ENCODE assay signal across 8 cellular contexts in genomic region chr21:46322351-46323226, GRCh38. TPM values are rescaled to one million over a fixed set of nuclear protein-coding genes. Genes with fewer than 3 reads are reported as not detected.
DNase-seq lines count a peak whose midpoint lies in the region; ATAC-seq and TF ChIP-seq lines count a peak whose summit lies in the region.

No MANE protein-coding gene starts in this region.

- no peaks in the 10 kb centered on the region for H3K9me2 ChIP-seq in SK-N-SH

- no peaks in the 10 kb centered on the region for H3K9me3 Mint-ChIP-seq in neural progenitor cell

- peak; percentile 58 for DNase-seq in Right ventricle myocardium inferior (ENCODE audit: missing footprints)
- DNase-seq in left ventricle myocardium superior, result no peak
- DNase-seq in SK-N-SH, result no peak
- peak; percentile 71 to 83 for DNase-seq in erythroblast (lab: John Stamatoyannopoulos, UW)
- DNase-seq in neural progenitor cell (ENCODE audit: low spot score), result peak; percentile 47
- DNase-seq in globus pallidus (ENCODE audit: low spot score), result no peak
- no peak for DNase-seq in KG1 (lab: John Stamatoyannopoulos, UW)
- DNase-seq in DMS114 treated with DMSO at 0.1 percent for 48 hours (lab: John Stamatoyannopoulos, UW; ENCODE audit: unreplicated experiment), result no peak

- TF ChIP-seq CTCF in SK-N-SH (IDR thresholded peaks at IDR 0.05), result no peak
- TF ChIP-seq CTCF in neural progenitor cell (IDR thresholded peaks at IDR 0.05), result no peak

- H2AFZ ChIP-seq in SK-N-SH (ENCODE audit: low read depth) (peak overlapping the region; percentile 72), neural progenitor cell (replicated peaks) (no peak overlapping the region)

- peak overlapping the region; percentile 95 for H3K9ac ChIP-seq in SK-N-SH
- peak overlapping the region; percentile 89 for H3K9ac ChIP-seq in neural progenitor cell

- peak overlapping the region; percentile 81 to 96 for H3K4me3 ChIP-seq in SK-N-SH (ENCODE audit: low read depth in 2 of 2, low read length in 1 of 2)
- peak overlapping the region; percentile 99 for H3K4me3 ChIP-seq in neural progenitor cell

- TF ChIP-seq RAD21 in SK-N-SH (IDR thresholded peaks at IDR 0.05; ENCODE audit: low read length), result no peak

- H3K36me3 Mint-ChIP-seq in neural progenitor cell, result peaks cover 19% of the 10 kb centered on the region

- H3K4me2 ChIP-seq in SK-N-SH (peak overlapping the region; percentile 100), neural progenitor cell (peak overlapping the region; percentile 99)

- CTCF ChIA-PET in SK-N-SH (lab: Yijun Ruan, JAX), result interaction anchor here (0.7 kb wide), 2 partner anchors 77 to 180 kb away, joined by 3 read pairs; no protein-coding TSS in a partner anchor

- H3K27ac ChIP-seq in SK-N-SH (ENCODE audit: low read depth in 2 of 2, low read length in 1 of 2) (peak overlapping the region in 1 of 2 experiments; percentile 68; a peak in 2 of 4 replicates), neural progenitor cell (no peak overlapping the region)

- no peaks in the 10 kb centered on the region for H3K9me3 ChIP-seq in SK-N-SH
- H3K9me3 ChIP-seq in neural progenitor cell (ENCODE audit: low read depth), result no peaks in the 10 kb centered on the region

- peak overlapping the region; percentile 96 for H3K27ac Mint-ChIP-seq in neural progenitor cell

- no peak for TF ChIP-seq EP300 in SK-N-SH (IDR thresholded peaks at IDR 0.05; ENCODE audit: borderline replicate concordance in 1 of 2, low read depth in 1 of 2, low read length in 1 of 2)

- H3K27me3 ChIP-seq in SK-N-SH (ENCODE audit: insufficient read depth) (no peaks in the 10 kb centered on the region), neural progenitor cell (no peaks in the 10 kb centered on the region)

- POLR2A ChIA-PET in SK-N-SH (lab: Yijun Ruan, JAX), result no interaction called here

- H3K4me1 ChIP-seq in SK-N-SH (ENCODE audit: control insufficient read depth in 1 of 2, insufficient read depth in 2 of 2, low read depth in 1 of 2, low read length in 1 of 2) (peaks cover 15 to 52% of the 10 kb centered on the region in 2 experiments; a peak in 3 of 4 replicates), neural progenitor cell (peaks cover 40% of the 10 kb centered on the region)

- H3K27me3 Mint-ChIP-seq in neural progenitor cell (ENCODE audit: insufficient read depth, low read depth), result peaks cover 11% of the 10 kb centered on the region

- intact Hi-C loops in Right ventricle myocardium inferior (cut with DNase I), result loop anchor here (5.0 to 10.0 kb wide), 4 partner anchors 35 to 135 kb away; partner anchors contain the start of genes DIP2A, MCM3AP and YBEY
- intact Hi-C loops in left ventricle myocardium superior (cut with micrococcal nuclease), result no loop called here

- H3K4me1 Mint-ChIP-seq in neural progenitor cell, result peaks cover 42% of the 10 kb centered on the region

- no peak for TF ChIP-seq POLR2A in erythroblast (IDR thresholded peaks at IDR 0.05; ENCODE audit: low read length)

- H3K79me2 ChIP-seq in SK-N-SH (ENCODE audit: insufficient read depth) (peaks cover 70% of the 10 kb centered on the region), neural progenitor cell (ENCODE audit: low read depth) (peaks cover 76% of the 10 kb centered on the region)

- peaks cover 2 to 9% of the 10 kb centered on the region in 2 experiments for H3K36me3 ChIP-seq in SK-N-SH (replicated peaks in 1 of 2; ENCODE audit: control insufficient read depth in 1 of 2, insufficient read depth in 2 of 2, low read length in 1 of 2)
- no peaks in the 10 kb centered on the region for H3K36me3 ChIP-seq in neural progenitor cell

- peak overlapping the region; percentile 99 for H3K4me3 Mint-ChIP-seq in neural progenitor cell

- 6% methylated on average over 33 of the region's 50 CpGs for WGBS in SK-N-SH (ENCODE audit: low lambda C conversion rate)

- H4K20me1 ChIP-seq in SK-N-SH (ENCODE audit: insufficient read depth), result peaks cover 8% of the 10 kb centered on the region; the same call in 1 of the 2 replicates
- H4K20me1 ChIP-seq in neural progenitor cell (ENCODE audit: low read depth), result peaks cover 55% of the 10 kb centered on the region

- peaks cover 16% of the 10 kb centered on the region for H3F3A ChIP-seq in SK-N-SH (replicated peaks; ENCODE audit: insufficient read depth)
- peaks cover 38% of the 10 kb centered on the region for H3F3A ChIP-seq in neural progenitor cell (ENCODE audit: low read depth)

- ATAC-seq in Right ventricle myocardium inferior, result no peak
- no peak for ATAC-seq in left ventricle myocardium superior

TF ChIP-seq in SK-N-SH, 30 proteins besides CTCF, POLR2A, EP300 and RAD21:
- TF ChIP-seq MAX (IDR thresholded peaks at IDR 0.05; ENCODE audit: low read depth), result no peak
- TF ChIP-seq SIN3A (IDR thresholded peaks at IDR 0.05; ENCODE audit: borderline replicate concordance, low read depth, low read length), result peak; percentile 38; the same call in 1 of the 2 replicates
- no peak for TF ChIP-seq TEAD4 (IDR thresholded peaks at IDR 0.05; ENCODE audit: borderline replicate concordance, insufficient read depth)
- no peak for TF ChIP-seq CHD2 (IDR thresholded peaks at IDR 0.05; ENCODE audit: low read length, partially characterized antibody)
- TF ChIP-seq USF1 (IDR thresholded peaks at IDR 0.05; ENCODE audit: borderline replicate concordance, low read depth), result no peak
- no peak for TF ChIP-seq USF2 (IDR thresholded peaks at IDR 0.05; ENCODE audit: borderline replicate concordance, low read depth, low read length)

RNA-seq across cellular contexts. Expression of gene C21orf58, which starts 1.1 kb away (rescaled TPM):
- total RNA-seq in Right ventricle myocardium inferior (1.2 TPM), left ventricle myocardium superior (1.2 TPM), neural progenitor cell (ENCODE audit: low replicate concordance) (26.2 and 49.2 TPM in 2 replicates)
- polyA plus RNA-seq in SK-N-SH (2012; rRNA removed), result 6.6 and 9.7 TPM in 2 replicates
- polyA plus RNA-seq in SK-N-SH (2012; cell fraction: cytosol; rRNA removed), result 3.6 and 4.7 TPM in 2 replicates
- 46.9 and 57.3 TPM in 2 replicates for polyA plus RNA-seq in SK-N-SH (2012; cell fraction: nucleus; rRNA removed)

RNA-seq across cellular contexts. Expression of gene PCNT, which starts 1.4 kb away (rescaled TPM):
- total RNA-seq in Right ventricle myocardium inferior, result 27.3 TPM
- total RNA-seq in left ventricle myocardium superior, result 36.4 TPM
- 15.2 and 15.7 TPM in 2 replicates for polyA plus RNA-seq in SK-N-SH (2012; rRNA removed)
- 7.6 and 10.0 TPM in 2 replicates for polyA plus RNA-seq in SK-N-SH (2012; cell fraction: cytosol; rRNA removed)
- 41.4 and 67.8 TPM in 2 replicates for polyA plus RNA-seq in SK-N-SH (2012; cell fraction: nucleus; rRNA removed)
- 32.3 and 42.0 TPM in 2 replicates for total RNA-seq in neural progenitor cell (ENCODE audit: low replicate concordance)

RNA-seq across cellular contexts. Expression of gene YBEY, which starts 36.4 kb away (rescaled TPM):
- 18.6 TPM for total RNA-seq in Right ventricle myocardium inferior
- total RNA-seq in left ventricle myocardium superior, result 18.3 TPM
- polyA plus RNA-seq in SK-N-SH (2012; rRNA removed), result 44.5 and 47.5 TPM in 2 replicates
- 54.2 and 65.5 TPM in 2 replicates for polyA plus RNA-seq in SK-N-SH (2012; cell fraction: cytosol; rRNA removed)
- polyA plus RNA-seq in SK-N-SH (2012; cell fraction: nucleus; rRNA removed), result 15.3 and 22.2 TPM in 2 replicates
- 42.2 and 47.3 TPM in 2 replicates for total RNA-seq in neural progenitor cell (ENCODE audit: low replicate concordance)

RNA-seq across cellular contexts. Expression of gene MCM3AP, which starts 37.2 kb away (rescaled TPM):
- total RNA-seq in Right ventricle myocardium inferior (56.9 TPM), left ventricle myocardium superior (62.9 TPM), neural progenitor cell (ENCODE audit: low replicate concordance) (72.4 and 101 TPM in 2 replicates)
- 42.9 and 46.9 TPM in 2 replicates for polyA plus RNA-seq in SK-N-SH (2012; rRNA removed)
- polyA plus RNA-seq in SK-N-SH (2012; cell fraction: cytosol; rRNA removed), result 22.3 and 28.1 TPM in 2 replicates
- polyA plus RNA-seq in SK-N-SH (2012; cell fraction: nucleus; rRNA removed), result 142 and 167 TPM in 2 replicates

Comparison
In these comparisons a context has a peak if more than half of its experiments do, and no peak if none do; other contexts are left out.
1. DNase-seq: peak in Right ventricle myocardium inferior (single experiment), erythroblast (2 of 2) and neural progenitor cell (single experiment); none in left ventricle myocardium superior (single experiment), SK-N-SH (single experiment), globus pallidus (single experiment), KG1 (single experiment) and DMS114 treated with DMSO at 0.1 percent for 48 hours (single experiment).
2. RNA of gene C21orf58, which starts 1.1 kb away (total RNA-seq): 26.2 to 49.2 TPM in neural progenitor cell; 1.2 TPM in Right ventricle myocardium inferior (single experiment) and 1.2 TPM in left ventricle myocardium superior (single experiment); every median in the first group is over 10 times any median in the second.